9 cellular contexts compared by ENCODE assay signal in genomic region chr19:10271543-10272086, GRCh38. TPM values are rescaled to one million over a fixed set of nuclear protein-coding genes. Genes with fewer than 3 reads are reported as not detected.
DNase-seq lines count a peak whose midpoint lies in the region; ATAC-seq, FAIRE-seq and TF ChIP-seq lines count a peak whose summit lies in the region.
"Had no signal": no experiment of that assay in that cellular context is flagged by ENCODE, and none has a peak within 500 bp of the region (broad histone marks: within the 10 kb centered on the region; RNA-seq: fewer than 3 reads in every experiment).

No MANE protein-coding gene starts in this region.

- BruUV-seq in endothelial cell of umbilical vein (replicated peaks; lab: Mats Ljungman, UMichigan): TSS peak; percentile 40

- CTCF ChIA-PET in endothelial cell of umbilical vein (lab: Charles Lee): interaction anchor here (0.6 to 9.0 kb wide), 18 partner anchors 9 to 341 kb away, joined by 3 to 411 read pairs (median 7); partner anchors contain the start of genes CDC37, FDX2, ICAM4 and ICAM5

- peak; percentile 20 for ATAC-seq in GM21717 (IDR thresholded peaks at IDR 0.05; ENCODE audit: unreplicated experiment)
- ATAC-seq in HG03439 (IDR thresholded peaks at IDR 0.05; ENCODE audit: unreplicated experiment): no peak
- ATAC-seq in esophagus mucosa: no peak
- no peak for ATAC-seq in HG02884 (IDR thresholded peaks at IDR 0.05; ENCODE audit: unreplicated experiment)

- TF ChIP-seq POLR2A in endothelial cell of umbilical vein (IDR thresholded peaks at IDR 0.05; ENCODE audit: low read depth, low read length): no peak

- no peaks in the 10 kb centered on the region for H3K79me2 ChIP-seq in endothelial cell of umbilical vein (ENCODE audit: control insufficient read depth, insufficient read depth, low read length)

- no peaks in the 10 kb centered on the region for H3K9me1 ChIP-seq in endothelial cell of umbilical vein (replicated peaks; ENCODE audit: control insufficient read depth, extremely low read depth, insufficient read depth, low read length)

- intact Hi-C loops in endothelial cell of umbilical vein (cut with micrococcal nuclease): loop anchor here (2.0 to 5.0 kb wide), 2 partner anchors 15 to 46 kb away; partner anchors contain the start of genes FDX2 and ICAM4

- H3K9me3 ChIP-seq in ES-I3 (ENCODE audit: control insufficient read depth, insufficient read depth, low read length): no peaks in the 10 kb centered on the region
- H3K9me3 ChIP-seq in SJSA1 (replicated peaks): no peaks in the 10 kb centered on the region
- no peaks in the 10 kb centered on the region for H3K9me3 ChIP-seq in endothelial cell of umbilical vein (replicated peaks; ENCODE audit: control insufficient read depth, insufficient read depth, low read length)

- H3K27ac ChIP-seq in SJSA1 (no peak overlapping the region), endothelial cell of umbilical vein (ENCODE audit: insufficient read depth, low read depth, low read length) (no peak overlapping the region), rectal smooth muscle tissue (ENCODE audit: low read depth, low read length) (peak overlapping the region; percentile 52)

- no peak overlapping the region for H2AFZ ChIP-seq in endothelial cell of umbilical vein (ENCODE audit: low read depth, low read length)

- peak overlapping the region; percentile 56; the same call in 1 of the 2 replicates for H3K9ac ChIP-seq in ES-I3 (ENCODE audit: low read depth, low read length)
- H3K9ac ChIP-seq in endothelial cell of umbilical vein (replicated peaks; ENCODE audit: extremely low read depth, insufficient read depth, low read length): peak overlapping the region; percentile 53
- no peak overlapping the region for H3K9ac ChIP-seq in rectal smooth muscle tissue (ENCODE audit: low read length)

- no peak for FAIRE-seq in endothelial cell of umbilical vein (lab: Jason Lieb, UNC)

- H3K36me3 ChIP-seq in ES-I3 (ENCODE audit: insufficient read depth, low read length) (no peaks in the 10 kb centered on the region), SJSA1 (0 out of 2 replicates have a peak, but pooled peaks cover 2% of the 10 kb centered on the region), endothelial cell of umbilical vein (ENCODE audit: control insufficient read depth in 2 of 2, extremely low read depth in 1 of 2, insufficient read depth in 2 of 2, low read length in 2 of 2) (no peaks in the 10 kb centered on the region), rectal smooth muscle tissue (ENCODE audit: control insufficient read depth, insufficient read depth, low read length) (no peaks in the 10 kb centered on the region)

- dilution Hi-C loops in endothelial cell of umbilical vein (cut with MboI; ENCODE audit: extremely low pct_ligation_motif_present, low sequenced_read_pairs): no loop called here

- H3K4me1 ChIP-seq in ES-I3 (ENCODE audit: insufficient read depth, low read length) (peaks cover 3% of the 10 kb centered on the region; the same call in 1 of the 2 replicates), SJSA1 (replicated peaks) (peaks cover 25% of the 10 kb centered on the region), endothelial cell of umbilical vein (ENCODE audit: control insufficient read depth, extremely low read depth, insufficient read depth, low read length) (peaks cover 36% of the 10 kb centered on the region), rectal smooth muscle tissue (ENCODE audit: control insufficient read depth, insufficient read depth, low read length) (no peaks in the 10 kb centered on the region)

- no peak for DNase-seq in SJSA1 (ENCODE audit: low read depth in 1 of 2, low spot score in 2 of 2)
- DNase-seq in endothelial cell of umbilical vein (ENCODE audit: low read depth, low spot score): peak; percentile 61

- peak overlapping the region; percentile 4 for H3K4me2 ChIP-seq in endothelial cell of umbilical vein (ENCODE audit: insufficient read depth, low read length)

- H3K4me3 ChIP-seq in SJSA1 (peak overlapping the region; percentile 37), endothelial cell of umbilical vein (replicated peaks in 1 of 3; ENCODE audit: insufficient read depth in 1 of 3, low read depth in 1 of 3, low read length in 3 of 3) (peak overlapping the region in 2 of 3 experiments; percentile 20 to 31), rectal smooth muscle tissue (ENCODE audit: low read length) (peak overlapping the region; percentile 65)

- H4K20me1 ChIP-seq in endothelial cell of umbilical vein (replicated peaks; ENCODE audit: control insufficient read depth, extremely low read depth, insufficient read depth, low read length): no peaks in the 10 kb centered on the region

- POLR2A ChIA-PET in endothelial cell of umbilical vein (lab: Charles Lee): interaction anchor here (2.5 to 2.6 kb wide), 3 partner anchors 20 to 117 kb away, joined by 13 to 15 read pairs (median 14); partner anchors contain the start of gene RAVER1

- H3K27me3 ChIP-seq in SJSA1 (replicated peaks) (no peaks in the 10 kb centered on the region), endothelial cell of umbilical vein (ENCODE audit: control insufficient read depth in 2 of 2, insufficient read depth in 2 of 2, low read length in 2 of 2) (no peaks in the 10 kb centered on the region), rectal smooth muscle tissue (ENCODE audit: control insufficient read depth, insufficient read depth, low read length) (no peaks in the 10 kb centered on the region)

- TF ChIP-seq CTCF in endothelial cell of umbilical vein (IDR thresholded peaks at IDR 0.05; ENCODE audit: extremely low read depth in 1 of 2, insufficient read depth in 1 of 2, low read depth in 1 of 2, low read length in 2 of 2): no peak

TF ChIP-seq in endothelial cell of umbilical vein, 7 proteins besides CTCF, POLR2A, EP300 and RAD21 (continues in another document):
- TF ChIP-seq MYC (IDR thresholded peaks at IDR 0.05; ENCODE audit: low read depth, low read length): no peak
- no peak for TF ChIP-seq MAX (IDR thresholded peaks at IDR 0.05; ENCODE audit: insufficient read depth, insufficient read length)

RNA-seq across cellular contexts. Expression of gene ICAM1, which starts 0.7 kb away (rescaled TPM):
- 11.9 and 17.2 TPM in 2 replicates for total RNA-seq in SJSA1 (2014; rRNA removed; shearing (Covaris generic))
- total RNA-seq in endothelial cell of umbilical vein: 7.1 and 20.5 TPM in 2 replicates
- 30.4 and 38.0 TPM in 2 replicates for polyA plus RNA-seq in endothelial cell of umbilical vein
- 14.5 and 23.4 TPM in 2 replicates for polyA plus RNA-seq in endothelial cell of umbilical vein (2011; cell fraction: cytosol; rRNA removed)
- 17.2 and 25.0 TPM in 2 replicates for polyA plus RNA-seq in endothelial cell of umbilical vein (2011; cell fraction: nucleus; rRNA removed)
- 40.9 and 54.5 TPM in 2 replicates for polyA plus RNA-seq in endothelial cell of umbilical vein (2012)
- 27.7 and 40.9 TPM in 2 replicates for polyA minus RNA-seq in endothelial cell of umbilical vein
- polyA minus RNA-seq in endothelial cell of umbilical vein (2011; cell fraction: cytosol; rRNA and poly(A)+ RNA removed): 14.1 TPM
- polyA minus RNA-seq in endothelial cell of umbilical vein (2011; cell fraction: nucleus; rRNA and poly(A)+ RNA removed): 10.5 and 19.0 TPM in 2 replicates
- total RNA-seq in esophagus mucosa: 3.5 TPM
- polyA plus RNA-seq: neural cell had no signal

RNA-seq across cellular contexts. Expression of gene ICAM4, which starts 15.1 kb away (rescaled TPM):
- not detected in 2 replicates for total RNA-seq in SJSA1 (2014; rRNA removed; shearing (Covaris generic))
- total RNA-seq in endothelial cell of umbilical vein (0.49 TPM in 1 of 2 replicates, not detected in the other), esophagus mucosa (not detected)
- polyA plus RNA-seq in endothelial cell of umbilical vein: 0.41 and 0.44 TPM in 2 replicates
- polyA plus RNA-seq in endothelial cell of umbilical vein (2011; cell fraction: cytosol; rRNA removed): 0.31 and 0.52 TPM in 2 replicates
- 0.22 and 0.24 TPM in 2 replicates for polyA plus RNA-seq in endothelial cell of umbilical vein (2011; cell fraction: nucleus; rRNA removed)
- polyA plus RNA-seq in endothelial cell of umbilical vein (2012): not detected in 2 replicates
- 0.78 and 1.1 TPM in 2 replicates for polyA minus RNA-seq in endothelial cell of umbilical vein
- polyA minus RNA-seq in endothelial cell of umbilical vein (2011; cell fraction: cytosol; rRNA and poly(A)+ RNA removed): not detected
- polyA minus RNA-seq in endothelial cell of umbilical vein (2011; cell fraction: nucleus; rRNA and poly(A)+ RNA removed): 1.0 TPM in 1 of 2 replicates, not detected in the other
- polyA plus RNA-seq: neural cell had no signal

RNA-seq across cellular contexts. Expression of gene ICAM5, which starts 18.1 kb away (rescaled TPM):
- 0.38 and 0.79 TPM in 2 replicates for total RNA-seq in SJSA1 (2014; rRNA removed; shearing (Covaris generic))
- total RNA-seq in endothelial cell of umbilical vein: 0.40 TPM in 1 of 2 replicates, not detected in the other
- polyA plus RNA-seq in endothelial cell of umbilical vein: 0.03 and 0.10 TPM in 2 replicates
- 0.04 TPM in 1 of 2 replicates, not detected in the other for polyA plus RNA-seq in endothelial cell of umbilical vein (2011; cell fraction: cytosol; rRNA removed)
- polyA plus RNA-seq in endothelial cell of umbilical vein (2011; cell fraction: nucleus; rRNA removed): 0.74 and 0.84 TPM in 2 replicates
- polyA plus RNA-seq in endothelial cell of umbilical vein (2012): not detected in 2 replicates
- polyA minus RNA-seq in endothelial cell of umbilical vein: 0.24 and 1.3 TPM in 2 replicates
- 1.7 TPM for polyA minus RNA-seq in endothelial cell of umbilical vein (2011; cell fraction: cytosol; rRNA and poly(A)+ RNA removed)
- 0.24 TPM in 1 of 2 replicates, not detected in the other for polyA minus RNA-seq in endothelial cell of umbilical vein (2011; cell fraction: nucleus; rRNA and poly(A)+ RNA removed)
- 1.3 TPM for total RNA-seq in esophagus mucosa

RNA-seq across cellular contexts. Expression of gene MRPL4, which starts 19.6 kb away (rescaled TPM):
- total RNA-seq in SJSA1 (2014; rRNA removed; shearing (Covaris generic)): 86.3 and 87.4 TPM in 2 replicates
- total RNA-seq in endothelial cell of umbilical vein (69.4 and 70.4 TPM in 2 replicates), esophagus mucosa (68.7 TPM)
- 118 and 144 TPM in 2 replicates for polyA plus RNA-seq in endothelial cell of umbilical vein
- 65.2 and 66.1 TPM in 2 replicates for polyA plus RNA-seq in endothelial cell of umbilical vein (2011; cell fraction: cytosol; rRNA removed)
- 46.5 and 48.6 TPM in 2 replicates for polyA plus RNA-seq in endothelial cell of umbilical vein (2011; cell fraction: nucleus; rRNA removed)
- 72.2 and 83.0 TPM in 2 replicates for polyA plus RNA-seq in endothelial cell of umbilical vein (2012)
- 17.3 and 22.7 TPM in 2 replicates for polyA minus RNA-seq in endothelial cell of umbilical vein
- 36.6 TPM for polyA minus RNA-seq in endothelial cell of umbilical vein (2011; cell fraction: cytosol; rRNA and poly(A)+ RNA removed)
- 7.5 and 12.8 TPM in 2 replicates for polyA minus RNA-seq in endothelial cell of umbilical vein (2011; cell fraction: nucleus; rRNA and poly(A)+ RNA removed)

RNA-seq across cellular contexts. Expression of gene ZGLP1, which starts 38.0 kb away (rescaled TPM):
- total RNA-seq in SJSA1 (2014; rRNA removed; shearing (Covaris generic)): 1.2 TPM in 1 of 2 replicates, not detected in the other
- total RNA-seq in endothelial cell of umbilical vein (2.9 and 5.3 TPM in 2 replicates), esophagus mucosa (1.0 TPM)
- 1.6 and 2.3 TPM in 2 replicates for polyA plus RNA-seq in endothelial cell of umbilical vein
- 0.57 and 1.4 TPM in 2 replicates for polyA plus RNA-seq in endothelial cell of umbilical vein (2011; cell fraction: cytosol; rRNA removed)
- polyA plus RNA-seq in endothelial cell of umbilical vein (2011; cell fraction: nucleus; rRNA removed): 9.4 and 10.4 TPM in 2 replicates
- 1.8 and 2.3 TPM in 2 replicates for polyA plus RNA-seq in endothelial cell of umbilical vein (2012)
- polyA minus RNA-seq in endothelial cell of umbilical vein: 0.21 and 0.46 TPM in 2 replicates
- not detected for polyA minus RNA-seq in endothelial cell of umbilical vein (2011; cell fraction: cytosol; rRNA and poly(A)+ RNA removed)
- polyA minus RNA-seq in endothelial cell of umbilical vein (2011; cell fraction: nucleus; rRNA and poly(A)+ RNA removed): 0.96 TPM in 1 of 2 replicates, not detected in the other
